ENCODE assay signal across 14 cellular contexts in the genomic region with DNA sequence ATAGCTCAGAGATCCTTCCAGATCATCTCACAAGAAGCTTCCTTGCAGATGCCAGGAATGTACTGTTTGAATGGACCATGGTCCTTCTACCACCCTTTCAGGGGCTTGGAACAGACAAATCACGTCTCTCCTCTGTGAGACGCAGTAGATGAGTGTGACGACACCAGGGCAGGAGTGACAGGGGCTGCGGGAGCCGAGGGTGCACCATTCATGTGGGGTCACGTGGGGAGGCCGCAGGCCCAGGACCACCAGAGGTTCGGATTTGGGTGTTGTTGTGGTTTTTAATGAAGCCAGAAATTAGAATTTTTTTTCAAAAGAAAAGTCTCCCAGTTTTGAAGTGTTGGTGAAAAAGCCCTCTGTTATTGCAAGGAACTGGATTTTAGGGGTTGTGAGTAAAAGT.
A peak's percentile ranks its signal among the peaks of the same experiment; 100 is the strongest.
DNase-seq lines count a peak whose midpoint lies in the region; ATAC-seq and TF ChIP-seq lines count a peak whose summit lies in the region.
"Had no signal": no experiment of that assay in that cellular context is flagged by ENCODE, and none has a peak within 500 bp of the region (broad histone marks: within the 10 kb centered on the region; RNA-seq: fewer than 3 reads in every experiment).

No MANE protein-coding gene starts in this region.

- H3K4me1 Mint-ChIP-seq in activated naive CD4-positive, alpha-beta T cell treated with anti-CD3 and anti-CD28 coated beads, Interleukin-2, amount 50 U/mL, for 24 hours: peaks cover 57% of the 10 kb centered on the region
- H3K4me1 Mint-ChIP-seq in activated CD8-positive, alpha-beta T cell treated with anti-CD3 and anti-CD28 coated beads, Interleukin-2, amount 10 ng/mL, durations not matched to agents 7 days and 5 days (ENCODE audit: low read depth): peaks cover 61% of the 10 kb centered on the region
- peaks cover 57% of the 10 kb centered on the region for H3K4me1 Mint-ChIP-seq in glutamatergic neuron (ENCODE audit: low read depth, unreplicated experiment)

- H3K27me3 Mint-ChIP-seq in activated naive CD4-positive, alpha-beta T cell treated with anti-CD3 and anti-CD28 coated beads, Interleukin-2, amount 50 U/mL, for 24 hours: no peaks in the 10 kb centered on the region
- no peaks in the 10 kb centered on the region for H3K27me3 Mint-ChIP-seq in activated CD8-positive, alpha-beta T cell treated with anti-CD3 and anti-CD28 coated beads, Interleukin-2, amount 10 ng/mL, durations not matched to agents 7 days and 5 days (ENCODE audit: low read depth)
- H3K27me3 Mint-ChIP-seq in glutamatergic neuron (ENCODE audit: unreplicated experiment): peaks cover 35% of the 10 kb centered on the region

- POLR2A ChIA-PET in activated CD8-positive, alpha-beta T cell treated with anti-CD3 and anti-CD28 coated beads, Interleukin-2, amount 10 ng/mL, durations not matched to agents 7 days and 5 days (lab: Charles Lee): interaction anchor here (1.3 kb wide), 1 partner anchor 26 kb away, joined by 4 read pairs; no protein-coding TSS in a partner anchor

- H3K9me3 Mint-ChIP-seq in activated naive CD4-positive, alpha-beta T cell treated with anti-CD3 and anti-CD28 coated beads, Interleukin-2, amount 50 U/mL, for 24 hours: no peaks in the 10 kb centered on the region
- peaks cover 0 to 14% of the 10 kb centered on the region in 2 donors for H3K9me3 Mint-ChIP-seq in activated naive CD4-positive, alpha-beta T cell treated with anti-CD3 and anti-CD28 coated beads, Interleukin-2, amount 50 U/mL, for 72 hours
- no peaks in the 10 kb centered on the region for H3K9me3 Mint-ChIP-seq in activated CD8-positive, alpha-beta T cell treated with anti-CD3 and anti-CD28 coated beads, Interleukin-2, amount 10 ng/mL, durations not matched to agents 7 days and 5 days (ENCODE audit: insufficient read depth)
- peaks cover 41% of the 10 kb centered on the region for H3K9me3 Mint-ChIP-seq in glutamatergic neuron (ENCODE audit: unreplicated experiment)

- peaks cover 3% of the 10 kb centered on the region for H3K36me3 Mint-ChIP-seq in activated naive CD4-positive, alpha-beta T cell treated with anti-CD3 and anti-CD28 coated beads, Interleukin-2, amount 50 U/mL, for 24 hours
- peaks cover 3 to 33% of the 10 kb centered on the region in 2 donors for H3K36me3 Mint-ChIP-seq in activated naive CD4-positive, alpha-beta T cell treated with anti-CD3 and anti-CD28 coated beads, Interleukin-2, amount 50 U/mL, for 72 hours
- peaks cover 77% of the 10 kb centered on the region for H3K36me3 Mint-ChIP-seq in activated CD8-positive, alpha-beta T cell treated with anti-CD3 and anti-CD28 coated beads, Interleukin-2, amount 10 ng/mL, durations not matched to agents 7 days and 5 days (ENCODE audit: low read depth)
- H3K36me3 Mint-ChIP-seq in glutamatergic neuron (ENCODE audit: unreplicated experiment): peaks cover 9% of the 10 kb centered on the region

- no peak overlapping the region for H3K4me3 Mint-ChIP-seq in activated naive CD4-positive, alpha-beta T cell treated with anti-CD3 and anti-CD28 coated beads, Interleukin-2, amount 50 U/mL, for 24 hours
- no peak overlapping the region for H3K4me3 Mint-ChIP-seq in activated CD8-positive, alpha-beta T cell treated with anti-CD3 and anti-CD28 coated beads, Interleukin-2, amount 10 ng/mL, durations not matched to agents 7 days and 5 days
- peak overlapping the region; percentile 76 for H3K4me3 Mint-ChIP-seq in glutamatergic neuron (ENCODE audit: unreplicated experiment)

- no peak for DNase-seq in activated naive CD4-positive, alpha-beta T cell treated with anti-CD3 and anti-CD28 coated beads, Interleukin-2, amount 50 U/mL, for 72 hours (ENCODE audit: low spot score in 2 of 2)
- no peak for DNase-seq in activated CD8-positive, alpha-beta T cell treated with anti-CD3 and anti-CD28 coated beads, Interleukin-2, amount 10 ng/mL, durations not matched to agents 7 days and 5 days
- no peak for DNase-seq in glutamatergic neuron
- DNase-seq in epidermal melanocyte (ENCODE audit: insufficient read length, low spot score): no peak
- DNase-seq in COLO829 (ENCODE audit: low spot score): no peak
- DNase-seq in ureter (ENCODE audit: low spot score): no peak
- no peak for DNase-seq in activated gamma-delta T cell (lab: John Stamatoyannopoulos, UW)
- DNase-seq: erythroblast; GOT3; NCI-H1436; stimulated activated naive CD4-positive, alpha-beta T cell treated with Interleukin-2 at 50 U/mL for 16 hours; SW 1271 had no signal

- CTCF ChIA-PET in activated CD8-positive, alpha-beta T cell treated with anti-CD3 and anti-CD28 coated beads, Interleukin-2, amount 10 ng/mL, durations not matched to agents 7 days and 5 days (lab: Charles Lee): interaction anchor here (0.8 to 2.1 kb wide), 3 partner anchors 9 to 156 kb away, joined by 3 to 7 read pairs (median 3); no protein-coding TSS in a partner anchor

- TF ChIP-seq CTCF in glutamatergic neuron (IDR thresholded peaks at IDR 0.05; ENCODE audit: partially characterized antibody, unreplicated experiment): no peak

- no peak for ATAC-seq in activated naive CD4-positive, alpha-beta T cell treated with anti-CD3 and anti-CD28 coated beads, Interleukin-2, amount 50 U/mL, for 72 hours
- ATAC-seq in activated CD8-positive, alpha-beta T cell treated with anti-CD3 and anti-CD28 coated beads, Interleukin-2, amount 10 ng/mL, durations not matched to agents 7 days and 5 days: no peak

- H3K27ac Mint-ChIP-seq in activated naive CD4-positive, alpha-beta T cell treated with anti-CD3 and anti-CD28 coated beads, Interleukin-2, amount 50 U/mL, for 24 hours: peak overlapping the region; percentile 83
- peak overlapping the region in 1 of 2 donors; percentile 47 for H3K27ac Mint-ChIP-seq in activated naive CD4-positive, alpha-beta T cell treated with anti-CD3 and anti-CD28 coated beads, Interleukin-2, amount 50 U/mL, for 72 hours
- H3K27ac Mint-ChIP-seq in activated CD8-positive, alpha-beta T cell treated with anti-CD3 and anti-CD28 coated beads, Interleukin-2, amount 10 ng/mL, durations not matched to agents 7 days and 5 days: peak overlapping the region; percentile 71
- peak overlapping the region; percentile 85 for H3K27ac Mint-ChIP-seq in glutamatergic neuron (ENCODE audit: unreplicated experiment)
- H3K27ac Mint-ChIP-seq: progenitor cell of endocrine pancreas had no signal
